In the genomic region with DNA sequence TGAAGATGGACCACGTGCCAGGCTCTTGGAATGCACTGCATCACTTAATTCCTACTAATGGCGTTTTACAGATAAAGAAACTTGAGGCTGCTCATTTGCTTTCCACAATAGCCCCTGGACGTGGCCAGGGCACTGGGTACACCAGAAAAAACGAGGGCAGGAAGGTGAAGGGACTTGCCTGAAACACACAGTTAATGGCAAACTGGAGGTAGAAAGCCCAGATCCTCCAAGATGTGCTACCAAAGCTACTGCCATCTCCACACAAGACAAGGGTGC, we compare ENCODE assay signal across 1 cellular context.
TF ChIP-seq lines count a peak whose summit lies in the region.

No MANE protein-coding gene starts in this region.

TF ChIP-seq in HepG2, 621 proteins besides CTCF, POLR2A, EP300 and RAD21:
- TF ChIP-seq, protein P1, sequence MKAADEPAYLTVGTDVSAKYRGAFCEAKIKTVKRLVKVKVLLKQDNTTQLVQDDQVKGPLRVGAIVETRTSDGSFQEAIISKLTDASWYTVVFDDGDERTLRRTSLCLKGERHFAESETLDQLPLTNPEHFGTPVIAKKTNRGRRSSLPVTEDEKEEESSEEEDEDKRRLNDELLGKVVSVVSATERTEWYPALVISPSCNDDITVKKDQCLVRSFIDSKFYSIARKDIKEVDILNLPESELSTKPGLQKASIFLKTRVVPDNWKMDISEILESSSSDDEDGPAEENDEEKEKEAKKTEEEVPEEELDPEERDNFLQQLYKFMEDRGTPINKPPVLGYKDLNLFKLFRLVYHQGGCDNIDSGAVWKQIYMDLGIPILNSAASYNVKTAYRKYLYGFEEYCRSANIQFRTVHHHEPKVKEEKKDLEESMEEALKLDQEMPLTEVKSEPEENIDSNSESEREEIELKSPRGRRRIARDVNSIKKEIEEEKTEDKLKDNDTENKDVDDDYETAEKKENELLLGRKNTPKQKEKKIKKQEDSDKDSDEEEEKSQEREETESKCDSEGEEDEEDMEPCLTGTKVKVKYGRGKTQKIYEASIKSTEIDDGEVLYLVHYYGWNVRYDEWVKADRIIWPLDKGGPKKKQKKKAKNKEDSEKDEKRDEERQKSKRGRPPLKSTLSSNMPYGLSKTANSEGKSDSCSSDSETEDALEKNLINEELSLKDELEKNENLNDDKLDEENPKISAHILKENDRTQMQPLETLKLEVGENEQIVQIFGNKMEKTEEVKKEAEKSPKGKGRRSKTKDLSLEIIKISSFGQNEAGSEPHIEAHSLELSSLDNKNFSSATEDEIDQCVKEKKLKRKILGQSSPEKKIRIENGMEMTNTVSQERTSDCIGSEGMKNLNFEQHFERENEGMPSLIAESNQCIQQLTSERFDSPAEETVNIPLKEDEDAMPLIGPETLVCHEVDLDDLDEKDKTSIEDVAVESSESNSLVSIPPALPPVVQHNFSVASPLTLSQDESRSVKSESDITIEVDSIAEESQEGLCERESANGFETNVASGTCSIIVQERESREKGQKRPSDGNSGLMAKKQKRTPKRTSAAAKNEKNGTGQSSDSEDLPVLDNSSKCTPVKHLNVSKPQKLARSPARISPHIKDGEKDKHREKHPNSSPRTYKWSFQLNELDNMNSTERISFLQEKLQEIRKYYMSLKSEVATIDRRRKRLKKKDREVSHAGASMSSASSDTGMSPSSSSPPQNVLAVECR (CRISPR knock-in tag; IDR thresholded peaks at IDR 0.05; ENCODE audit: borderline replicate concordance): no peak
- TF ChIP-seq MTA1 (CRISPR knock-in tag; IDR thresholded peaks at IDR 0.05; ENCODE audit: borderline replicate concordance) (no peak), HMGA1 (CRISPR knock-in tag; conservative IDR thresholded peaks at IDR 0.05) (no peak), ZNF781 (CRISPR knock-in tag; IDR thresholded peaks at IDR 0.05; ENCODE audit: borderline replicate concordance, not compliant biosample characterization) (no peak), ZBTB7B (CRISPR knock-in tag; IDR thresholded peaks at IDR 0.05) (no peak), TBP (CRISPR knock-in tag; IDR thresholded peaks at IDR 0.05) (no peak), ZBTB7A (CRISPR knock-in tag; IDR thresholded peaks at IDR 0.05) (no peak), TCF7L2 (IDR thresholded peaks at IDR 0.05; ENCODE audit: low read depth, low read length) (no peak), SPEN (CRISPR knock-in tag; IDR thresholded peaks at IDR 0.05; ENCODE audit: low read depth) (no peak), HNRNPK (IDR thresholded peaks at IDR 0.05; ENCODE audit: low read depth, low read length, poor library complexity, severe bottlenecking) (no peak), AKAP8 (CRISPR knock-in tag; IDR thresholded peaks at IDR 0.05) (no peak), CENPX (CRISPR knock-in tag; IDR thresholded peaks at IDR 0.05) (no peak), ZNF7 (CRISPR knock-in tag; IDR thresholded peaks at IDR 0.05) (no peak)
- TF ChIP-seq, protein P2, sequence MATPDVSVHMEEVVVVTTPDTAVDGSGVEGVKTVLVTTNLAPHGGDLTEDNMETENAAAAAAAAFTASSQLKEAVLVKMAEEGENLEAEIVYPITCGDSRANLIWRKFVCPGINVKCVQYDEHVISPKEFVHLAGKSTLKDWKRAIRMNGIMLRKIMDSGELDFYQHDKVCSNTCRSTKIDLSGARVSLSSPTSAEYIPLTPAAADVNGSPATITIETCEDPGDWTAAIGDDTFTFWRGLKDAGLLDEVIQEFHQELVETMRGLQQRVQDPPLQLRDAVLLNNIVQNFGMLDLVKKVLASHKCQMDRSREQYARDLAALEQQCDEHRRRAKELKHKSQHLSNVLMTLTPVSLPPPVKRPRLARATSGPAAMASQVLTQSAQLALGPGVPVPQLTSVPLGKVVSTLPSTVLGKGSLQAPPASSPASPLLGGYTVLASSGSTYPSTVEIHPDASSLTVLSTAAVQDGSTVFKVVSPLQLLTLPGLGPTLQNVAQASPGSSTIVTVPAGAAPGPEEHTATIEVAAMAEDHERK (CRISPR knock-in tag; IDR thresholded peaks at IDR 0.05; ENCODE audit: low read depth): no peak
- TF ChIP-seq, protein P3, sequence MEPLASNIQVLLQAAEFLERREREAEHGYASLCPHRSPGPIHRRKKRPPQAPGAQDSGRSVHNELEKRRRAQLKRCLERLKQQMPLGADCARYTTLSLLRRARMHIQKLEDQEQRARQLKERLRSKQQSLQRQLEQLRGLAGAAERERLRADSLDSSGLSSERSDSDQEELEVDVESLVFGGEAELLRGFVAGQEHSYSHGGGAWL (CRISPR knock-in tag; IDR thresholded peaks at IDR 0.05): no peak
- TF ChIP-seq, protein P4, sequence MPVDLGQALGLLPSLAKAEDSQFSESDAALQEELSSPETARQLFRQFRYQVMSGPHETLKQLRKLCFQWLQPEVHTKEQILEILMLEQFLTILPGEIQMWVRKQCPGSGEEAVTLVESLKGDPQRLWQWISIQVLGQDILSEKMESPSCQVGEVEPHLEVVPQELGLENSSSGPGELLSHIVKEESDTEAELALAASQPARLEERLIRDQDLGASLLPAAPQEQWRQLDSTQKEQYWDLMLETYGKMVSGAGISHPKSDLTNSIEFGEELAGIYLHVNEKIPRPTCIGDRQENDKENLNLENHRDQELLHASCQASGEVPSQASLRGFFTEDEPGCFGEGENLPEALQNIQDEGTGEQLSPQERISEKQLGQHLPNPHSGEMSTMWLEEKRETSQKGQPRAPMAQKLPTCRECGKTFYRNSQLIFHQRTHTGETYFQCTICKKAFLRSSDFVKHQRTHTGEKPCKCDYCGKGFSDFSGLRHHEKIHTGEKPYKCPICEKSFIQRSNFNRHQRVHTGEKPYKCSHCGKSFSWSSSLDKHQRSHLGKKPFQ (CRISPR knock-in tag; IDR thresholded peaks at IDR 0.05; ENCODE audit: insufficient replicate concordance): no peak
- TF ChIP-seq, protein P5, sequence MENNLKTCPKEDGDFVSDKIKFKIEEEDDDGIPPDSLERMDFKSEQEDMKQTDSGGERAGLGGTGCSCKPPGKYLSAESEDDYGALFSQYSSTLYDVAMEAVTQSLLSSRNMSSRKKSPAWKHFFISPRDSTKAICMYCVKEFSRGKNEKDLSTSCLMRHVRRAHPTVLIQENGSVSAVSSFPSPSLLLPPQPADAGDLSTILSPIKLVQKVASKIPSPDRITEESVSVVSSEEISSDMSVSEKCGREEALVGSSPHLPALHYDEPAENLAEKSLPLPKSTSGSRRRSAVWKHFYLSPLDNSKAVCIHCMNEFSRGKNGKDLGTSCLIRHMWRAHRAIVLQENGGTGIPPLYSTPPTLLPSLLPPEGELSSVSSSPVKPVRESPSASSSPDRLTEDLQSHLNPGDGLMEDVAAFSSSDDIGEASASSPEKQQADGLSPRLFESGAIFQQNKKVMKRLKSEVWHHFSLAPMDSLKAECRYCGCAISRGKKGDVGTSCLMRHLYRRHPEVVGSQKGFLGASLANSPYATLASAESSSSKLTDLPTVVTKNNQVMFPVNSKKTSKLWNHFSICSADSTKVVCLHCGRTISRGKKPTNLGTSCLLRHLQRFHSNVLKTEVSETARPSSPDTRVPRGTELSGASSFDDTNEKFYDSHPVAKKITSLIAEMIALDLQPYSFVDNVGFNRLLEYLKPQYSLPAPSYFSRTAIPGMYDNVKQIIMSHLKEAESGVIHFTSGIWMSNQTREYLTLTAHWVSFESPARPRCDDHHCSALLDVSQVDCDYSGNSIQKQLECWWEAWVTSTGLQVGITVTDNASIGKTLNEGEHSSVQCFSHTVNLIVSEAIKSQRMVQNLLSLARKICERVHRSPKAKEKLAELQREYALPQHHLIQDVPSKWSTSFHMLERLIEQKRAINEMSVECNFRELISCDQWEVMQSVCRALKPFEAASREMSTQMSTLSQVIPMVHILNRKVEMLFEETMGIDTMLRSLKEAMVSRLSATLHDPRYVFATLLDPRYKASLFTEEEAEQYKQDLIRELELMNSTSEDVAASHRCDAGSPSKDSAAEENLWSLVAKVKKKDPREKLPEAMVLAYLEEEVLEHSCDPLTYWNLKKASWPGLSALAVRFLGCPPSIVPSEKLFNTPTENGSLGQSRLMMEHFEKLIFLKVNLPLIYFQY (CRISPR knock-in tag; IDR thresholded peaks at IDR 0.05; ENCODE audit: borderline replicate concordance): no peak
